Comparison of ENCODE assay signal across 11 cellular contexts in genomic region chr2:196331143-196331542, GRCh38.
A peak's percentile ranks its signal among the peaks of the same experiment; 100 is the strongest.
DNase-seq lines count a peak whose midpoint lies in the region; ATAC-seq, FAIRE-seq and TF ChIP-seq lines count a peak whose summit lies in the region.
"Had no signal": no experiment of that assay in that cellular context is flagged by ENCODE, and none has a peak within 500 bp of the region (broad histone marks: within the 10 kb centered on the region; RNA-seq: fewer than 3 reads in every experiment).

No MANE protein-coding gene starts in this region.

- intact Hi-C loops in endothelial cell of umbilical vein (cut with micrococcal nuclease), result loop anchor here (1.0 to 10.0 kb wide), 3 partner anchors 69 to 424 kb away; no protein-coding TSS in a partner anchor
- intact Hi-C loops in mucosa of descending colon (cut with DNase I, micrococcal nuclease), result no loop called here

- ATAC-seq in mucosa of descending colon, result peak; percentile 100
- no peak for ATAC-seq in activated CD4-positive, CD25-positive, alpha-beta regulatory T cell treated with anti-CD3 and anti-CD28 coated beads, Interleukin-2, amount 50 U/mL, for 24 hours
- ATAC-seq in GM21367 (IDR thresholded peaks at IDR 0.05; ENCODE audit: unreplicated experiment), result no peak
- no peak for ATAC-seq in GM21786 (IDR thresholded peaks at IDR 0.05; ENCODE audit: unreplicated experiment)
- ATAC-seq: effector memory CD8-positive, alpha-beta T cell had no signal

- FAIRE-seq in endothelial cell of umbilical vein (lab: Jason Lieb, UNC), result peak; percentile 57

- POLR2A ChIA-PET in endothelial cell of umbilical vein (lab: Charles Lee), result interaction anchor here (0.9 kb wide), 1 partner anchor 27 kb away, joined by 9 read pairs; no protein-coding TSS in a partner anchor

- peak; percentile 73 for DNase-seq in ELR (ENCODE audit: low read depth)
- DNase-seq in OCI-M1 (lab: John Stamatoyannopoulos, UW), result peak; percentile 81
- DNase-seq in endothelial cell of umbilical vein (ENCODE audit: low read depth, low spot score), result peak; percentile 84
- DNase-seq in mucosa of descending colon, result peak in 2 of 3 donors; percentile 39 to 74
- no peak for DNase-seq in activated CD4-positive, alpha-beta T cell treated with anti-CD3 and anti-CD28 coated beads for 4 hours
- DNase-seq: DMS153; effector memory CD8-positive, alpha-beta T cell had no signal

- peaks cover 46% of the 10 kb centered on the region for H3K4me1 ChIP-seq in endothelial cell of umbilical vein (ENCODE audit: control insufficient read depth, extremely low read depth, insufficient read depth, low read length)
- H3K4me1 ChIP-seq in mucosa of descending colon (ENCODE audit: low read depth), result no peaks in the 10 kb centered on the region

- no peaks in the 10 kb centered on the region for H3K27me3 ChIP-seq in endothelial cell of umbilical vein (ENCODE audit: control insufficient read depth in 2 of 2, insufficient read depth in 2 of 2, low read length in 2 of 2)

- H3K9me3 ChIP-seq in endothelial cell of umbilical vein (replicated peaks; ENCODE audit: control insufficient read depth, insufficient read depth, low read length) (no peaks in the 10 kb centered on the region), mucosa of descending colon (no peaks in the 10 kb centered on the region)
- H3K9me3 ChIP-seq: thoracic aorta had no signal

- peak overlapping the region; percentile 85 for H3K27ac ChIP-seq in endothelial cell of umbilical vein (ENCODE audit: insufficient read depth, low read depth, low read length)
- H3K27ac ChIP-seq: thoracic aorta had no signal

- CTCF ChIA-PET in endothelial cell of umbilical vein (lab: Charles Lee), result interaction anchor here (0.7 to 4.4 kb wide), 8 partner anchors 9 to 253 kb away, joined by 3 to 30 read pairs (median 4); no protein-coding TSS in a partner anchor

- peak overlapping the region in 1 of 3 experiments; percentile 26 for H3K4me3 ChIP-seq in endothelial cell of umbilical vein (replicated peaks in 1 of 3; ENCODE audit: insufficient read depth in 1 of 3, low read depth in 1 of 3, low read length in 3 of 3)
- H3K4me3 ChIP-seq in mucosa of descending colon, result no peak overlapping the region
- H3K4me3 ChIP-seq: thoracic aorta had no signal

- H3K36me3 ChIP-seq in endothelial cell of umbilical vein (ENCODE audit: control insufficient read depth in 2 of 2, extremely low read depth in 1 of 2, insufficient read depth in 2 of 2, low read length in 2 of 2) (peaks cover 0 to 16% of the 10 kb centered on the region in 2 experiments), mucosa of descending colon (ENCODE audit: low read depth) (no peaks in the 10 kb centered on the region)
- H3K36me3 ChIP-seq: thoracic aorta had no signal

- H2AFZ ChIP-seq in endothelial cell of umbilical vein (ENCODE audit: low read depth, low read length), result no peak overlapping the region

- H3K79me2 ChIP-seq in endothelial cell of umbilical vein (ENCODE audit: control insufficient read depth, insufficient read depth, low read length), result peaks cover 46% of the 10 kb centered on the region

- dilution Hi-C loops in endothelial cell of umbilical vein (cut with MboI; ENCODE audit: extremely low pct_ligation_motif_present, low sequenced_read_pairs), result no loop called here

- no peaks in the 10 kb centered on the region for H3K9me1 ChIP-seq in endothelial cell of umbilical vein (replicated peaks; ENCODE audit: control insufficient read depth, extremely low read depth, insufficient read depth, low read length)

- no TSS peak for BruUV-seq in endothelial cell of umbilical vein (replicated peaks; lab: Mats Ljungman, UMichigan)

- no peak for TF ChIP-seq POLR2A in endothelial cell of umbilical vein (IDR thresholded peaks at IDR 0.05; ENCODE audit: low read depth, low read length)

- peak overlapping the region; percentile 66 for H3K4me2 ChIP-seq in endothelial cell of umbilical vein (ENCODE audit: insufficient read depth, low read length)

- peak overlapping the region; percentile 55 for H3K9ac ChIP-seq in endothelial cell of umbilical vein (replicated peaks; ENCODE audit: extremely low read depth, insufficient read depth, low read length)

- H4K20me1 ChIP-seq in endothelial cell of umbilical vein (replicated peaks; ENCODE audit: control insufficient read depth, extremely low read depth, insufficient read depth, low read length), result no peaks in the 10 kb centered on the region

- TF ChIP-seq CTCF in endothelial cell of umbilical vein (IDR thresholded peaks at IDR 0.05; ENCODE audit: extremely low read depth in 1 of 2, insufficient read depth in 1 of 2, low read depth in 1 of 2, low read length in 2 of 2) (no peak), mucosa of descending colon (IDR thresholded peaks at IDR 0.05) (no peak)

TF ChIP-seq in endothelial cell of umbilical vein, 7 proteins besides CTCF, POLR2A, EP300 and RAD21:
- no peak for TF ChIP-seq MYC (IDR thresholded peaks at IDR 0.05; ENCODE audit: low read depth, low read length)
- TF ChIP-seq EZH2 (IDR thresholded peaks at IDR 0.05; ENCODE audit: borderline replicate concordance, low read depth, low read length, severe bottlenecking), result no peak
- peak; percentile 1 for TF ChIP-seq FOS (IDR thresholded peaks at IDR 0.05; ENCODE audit: borderline replicate concordance, insufficient read depth, low read length)

Comparison
In these comparisons a context has a peak if more than half of its experiments do, and no peak if none do; other contexts are left out.
1. DNase-seq: peak in ELR (single experiment), OCI-M1 (single experiment), endothelial cell of umbilical vein (single experiment) and mucosa of descending colon (2 of 3); none in activated CD4-positive, alpha-beta T cell treated with anti-CD3 and anti-CD28 coated beads for 4 hours (0 of 2).